ENCODE assay signal across 8 cellular contexts in genomic region chr6:156780117-156780641, GRCh38. TPM values are rescaled to one million over a fixed set of nuclear protein-coding genes. Genes with fewer than 3 reads are reported as not detected.
A peak's percentile ranks its signal among the peaks of the same experiment; 100 is the strongest.
DNase-seq lines count a peak whose midpoint lies in the region; ATAC-seq and TF ChIP-seq lines count a peak whose summit lies in the region.

No MANE protein-coding gene starts in this region.

- 2% methylated on average over 8 of the region's 8 CpGs for whole genome bisulfite sequencing in SK-N-SH (ENCODE audit: low lambda C conversion rate)

- CTCF ChIA-PET in SK-N-SH (lab: Yijun Ruan, JAX): interaction anchor here (0.8 to 2.0 kb wide), 5 partner anchors 29 to 752 kb away, joined by 3 to 6 read pairs (median 3); no protein-coding TSS in a partner anchor

- H3K27me3 ChIP-seq in SK-N-SH (ENCODE audit: insufficient read depth) (no peaks in the 10 kb centered on the region), right atrium auricular region (no peaks in the 10 kb centered on the region)

- peaks cover 24% of the 10 kb centered on the region for H3F3A ChIP-seq in SK-N-SH (replicated peaks; ENCODE audit: insufficient read depth)

- H3K9me3 ChIP-seq in SK-N-SH (no peaks in the 10 kb centered on the region), right atrium auricular region (no peaks in the 10 kb centered on the region)

- peaks cover under 1 to 8% of the 10 kb centered on the region in 2 experiments for H3K36me3 ChIP-seq in SK-N-SH (replicated peaks in 1 of 2; ENCODE audit: control insufficient read depth in 1 of 2, insufficient read depth in 2 of 2, low read length in 1 of 2)
- H3K36me3 ChIP-seq in right atrium auricular region: no peaks in the 10 kb centered on the region

- H3K9me2 ChIP-seq in SK-N-SH: no peaks in the 10 kb centered on the region

- DNase-seq in NCI-H1092 treated with DMSO at 0.1 percent for 48 hours (lab: John Stamatoyannopoulos, UW) (peak; percentile 84), SK-N-SH (peak; percentile 68), astrocyte of the hippocampus (ENCODE audit: low read depth, low spot score) (peak; percentile 92), right atrium auricular region (ENCODE audit: low spot score) (no peak), pons (ENCODE audit: low spot score) (peak; percentile 96)

- peak overlapping the region; percentile 89 for H3K9ac ChIP-seq in SK-N-SH

- peaks cover 9 to 23% of the 10 kb centered on the region in 2 experiments; a peak in 3 of 4 replicates for H3K4me1 ChIP-seq in SK-N-SH (ENCODE audit: control insufficient read depth in 1 of 2, insufficient read depth in 2 of 2, low read depth in 1 of 2, low read length in 1 of 2)
- H3K4me1 ChIP-seq in right atrium auricular region: peaks cover 0 to 54% of the 10 kb centered on the region in 2 donors

- H3K4me2 ChIP-seq in SK-N-SH: peak overlapping the region; percentile 91

- H3K79me2 ChIP-seq in SK-N-SH (ENCODE audit: insufficient read depth): peaks cover 81% of the 10 kb centered on the region

- TF ChIP-seq CTCF in 22Rv1 (IDR thresholded peaks at IDR 0.05): no peak
- no peak for TF ChIP-seq CTCF in GM12875 (IDR thresholded peaks at IDR 0.05; ENCODE audit: borderline replicate concordance, insufficient read depth, low read depth, low read length)
- TF ChIP-seq CTCF in SK-N-SH (IDR thresholded peaks at IDR 0.05): no peak
- TF ChIP-seq CTCF in right atrium auricular region (IDR thresholded peaks at IDR 0.05): no peak

- peak; percentile 42 for ATAC-seq in HG02763 (IDR thresholded peaks at IDR 0.05; ENCODE audit: unreplicated experiment)

- no peak overlapping the region for H2AFZ ChIP-seq in SK-N-SH (ENCODE audit: low read depth)

- H3K27ac ChIP-seq in 22Rv1 (peak overlapping the region; percentile 98), SK-N-SH (ENCODE audit: low read depth in 2 of 2, low read length in 1 of 2) (peak overlapping the region; percentile 65 to 99), right atrium auricular region (peak overlapping the region; percentile 98 to 99)

- peak overlapping the region; percentile 76 for H3K4me3 ChIP-seq in GM12875 (ENCODE audit: low read depth, low read length)
- peak overlapping the region; percentile 66 to 75 for H3K4me3 ChIP-seq in SK-N-SH (ENCODE audit: low read depth in 2 of 2, low read length in 1 of 2)
- H3K4me3 ChIP-seq in right atrium auricular region: peak overlapping the region; percentile 83 to 90

- TF ChIP-seq RAD21 in SK-N-SH (IDR thresholded peaks at IDR 0.05; ENCODE audit: low read length): peak; percentile 18

- POLR2A ChIA-PET in SK-N-SH (lab: Yijun Ruan, JAX): interaction anchor here (3.3 kb wide), 1 partner anchor 94 kb away, joined by 15 read pairs; no protein-coding TSS in a partner anchor

- peaks cover 50% of the 10 kb centered on the region for H4K20me1 ChIP-seq in SK-N-SH (ENCODE audit: insufficient read depth)

- no peak for TF ChIP-seq EP300 in SK-N-SH (IDR thresholded peaks at IDR 0.05; ENCODE audit: borderline replicate concordance in 1 of 2, low read depth in 1 of 2, low read length in 1 of 2)

TF ChIP-seq in SK-N-SH, 30 proteins besides CTCF, POLR2A, EP300 and RAD21 (continues in another document):
- TF ChIP-seq, protein P1, sequence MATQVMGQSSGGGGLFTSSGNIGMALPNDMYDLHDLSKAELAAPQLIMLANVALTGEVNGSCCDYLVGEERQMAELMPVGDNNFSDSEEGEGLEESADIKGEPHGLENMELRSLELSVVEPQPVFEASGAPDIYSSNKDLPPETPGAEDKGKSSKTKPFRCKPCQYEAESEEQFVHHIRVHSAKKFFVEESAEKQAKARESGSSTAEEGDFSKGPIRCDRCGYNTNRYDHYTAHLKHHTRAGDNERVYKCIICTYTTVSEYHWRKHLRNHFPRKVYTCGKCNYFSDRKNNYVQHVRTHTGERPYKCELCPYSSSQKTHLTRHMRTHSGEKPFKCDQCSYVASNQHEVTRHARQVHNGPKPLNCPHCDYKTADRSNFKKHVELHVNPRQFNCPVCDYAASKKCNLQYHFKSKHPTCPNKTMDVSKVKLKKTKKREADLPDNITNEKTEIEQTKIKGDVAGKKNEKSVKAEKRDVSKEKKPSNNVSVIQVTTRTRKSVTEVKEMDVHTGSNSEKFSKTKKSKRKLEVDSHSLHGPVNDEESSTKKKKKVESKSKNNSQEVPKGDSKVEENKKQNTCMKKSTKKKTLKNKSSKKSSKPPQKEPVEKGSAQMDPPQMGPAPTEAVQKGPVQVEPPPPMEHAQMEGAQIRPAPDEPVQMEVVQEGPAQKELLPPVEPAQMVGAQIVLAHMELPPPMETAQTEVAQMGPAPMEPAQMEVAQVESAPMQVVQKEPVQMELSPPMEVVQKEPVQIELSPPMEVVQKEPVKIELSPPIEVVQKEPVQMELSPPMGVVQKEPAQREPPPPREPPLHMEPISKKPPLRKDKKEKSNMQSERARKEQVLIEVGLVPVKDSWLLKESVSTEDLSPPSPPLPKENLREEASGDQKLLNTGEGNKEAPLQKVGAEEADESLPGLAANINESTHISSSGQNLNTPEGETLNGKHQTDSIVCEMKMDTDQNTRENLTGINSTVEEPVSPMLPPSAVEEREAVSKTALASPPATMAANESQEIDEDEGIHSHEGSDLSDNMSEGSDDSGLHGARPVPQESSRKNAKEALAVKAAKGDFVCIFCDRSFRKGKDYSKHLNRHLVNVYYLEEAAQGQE (IDR thresholded peaks at IDR 0.05; ENCODE audit: low read depth, low read length): no peak
- no peak for TF ChIP-seq ELF1 (IDR thresholded peaks at IDR 0.05)
- TF ChIP-seq RFX5 (IDR thresholded peaks at IDR 0.05; ENCODE audit: low read length): peak; percentile 67; the same call in 1 of the 2 replicates
- TF ChIP-seq FOXJ3 (CRISPR knock-in tag; IDR thresholded peaks at IDR 0.05): no peak
- no peak for TF ChIP-seq CHD2 (IDR thresholded peaks at IDR 0.05; ENCODE audit: low read length, partially characterized antibody)
- TF ChIP-seq FOXM1 (IDR thresholded peaks at IDR 0.05; ENCODE audit: low read depth): no peak
- peak; percentile 23; the same call in 1 of the 2 replicates for TF ChIP-seq PBX3 (IDR thresholded peaks at IDR 0.05)
- TF ChIP-seq SIN3A (IDR thresholded peaks at IDR 0.05; ENCODE audit: borderline replicate concordance, low read depth, low read length): peak; percentile 99
- TF ChIP-seq GABPA (IDR thresholded peaks at IDR 0.05; ENCODE audit: low read depth): no peak
- no peak for TF ChIP-seq SMC3 (IDR thresholded peaks at IDR 0.05; ENCODE audit: low read depth, low read length)
- 0 out of 2 replicates have a peak, but pooled peaks have one; percentile 19 for TF ChIP-seq GATA2 (CRISPR knock-in tag; IDR thresholded peaks at IDR 0.05)
- TF ChIP-seq NRF1 (IDR thresholded peaks at IDR 0.05; ENCODE audit: low read depth, low read length): no peak
- TF ChIP-seq MEF2A (IDR thresholded peaks at IDR 0.05; ENCODE audit: borderline replicate concordance, low read depth): no peak
- no peak for TF ChIP-seq EZH2phosphoT487 (IDR thresholded peaks at IDR 0.05; ENCODE audit: borderline replicate concordance, low read depth)
- TF ChIP-seq YY1 (IDR thresholded peaks at IDR 0.05; ENCODE audit: low read depth): no peak
- TF ChIP-seq IRF3 (IDR thresholded peaks at IDR 0.05; ENCODE audit: low read depth, low read length): no peak
- TF ChIP-seq, protein P2, sequence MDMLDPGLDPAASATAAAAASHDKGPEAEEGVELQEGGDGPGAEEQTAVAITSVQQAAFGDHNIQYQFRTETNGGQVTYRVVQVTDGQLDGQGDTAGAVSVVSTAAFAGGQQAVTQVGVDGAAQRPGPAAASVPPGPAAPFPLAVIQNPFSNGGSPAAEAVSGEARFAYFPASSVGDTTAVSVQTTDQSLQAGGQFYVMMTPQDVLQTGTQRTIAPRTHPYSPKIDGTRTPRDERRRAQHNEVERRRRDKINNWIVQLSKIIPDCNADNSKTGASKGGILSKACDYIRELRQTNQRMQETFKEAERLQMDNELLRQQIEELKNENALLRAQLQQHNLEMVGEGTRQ (IDR thresholded peaks at IDR 0.05; ENCODE audit: borderline replicate concordance, low read depth, low read length): no peak
- no peak for TF ChIP-seq USF1 (IDR thresholded peaks at IDR 0.05; ENCODE audit: borderline replicate concordance, low read depth)

RNA-seq across cellular contexts. Expression of gene ARID1B, which starts 3.0 kb away (rescaled TPM):
- polyA plus RNA-seq in SK-N-SH (2012; rRNA removed): 13.2 and 13.6 TPM in 2 replicates
- 11.5 and 14.7 TPM in 2 replicates for polyA plus RNA-seq in SK-N-SH (2012; cell fraction: cytosol; rRNA removed)
- 24.0 and 33.9 TPM in 2 replicates for polyA plus RNA-seq in SK-N-SH (2012; cell fraction: nucleus; rRNA removed)
- total RNA-seq in right atrium auricular region: 10 to 100 TPM; 43.9 to 44.6 TPM
